ENCODE assay signal across 25 cellular contexts in genomic region chr18:33034941-33035340, GRCh38.
A peak's percentile ranks its signal among the peaks of the same experiment; 100 is the strongest.
DNase-seq lines count a peak whose midpoint lies in the region; ATAC-seq and TF ChIP-seq lines count a peak whose summit lies in the region.
"Had no signal": no experiment of that assay in that cellular context is flagged by ENCODE, and none has a peak within 500 bp of the region (broad histone marks: within the 10 kb centered on the region; RNA-seq: fewer than 3 reads in every experiment).

No MANE protein-coding gene starts in this region.

- H3K9ac ChIP-seq in adipocyte (ENCODE audit: low read length) = no peak overlapping the region
- no peak overlapping the region for H3K9ac ChIP-seq in neuronal stem cell (ENCODE audit: low read depth, low read length, poor library complexity)
- H3K9ac ChIP-seq: parathyroid adenoma had no signal

- no peaks in the 10 kb centered on the region for H3K4me1 Mint-ChIP-seq in activated CD8-positive, alpha-beta T cell treated with anti-CD3 and anti-CD28 coated beads for 36 hours (ENCODE audit: low read depth)
- no peaks in the 10 kb centered on the region for H3K4me1 Mint-ChIP-seq in MCF 10A (ENCODE audit: insufficient read depth, unreplicated experiment)
- H3K4me1 Mint-ChIP-seq: nephron had no signal

- BruUV-seq in MCF 10A (replicated peaks; lab: Mats Ljungman, UMichigan) = no TSS peak

- H3K27ac Mint-ChIP-seq in activated CD8-positive, alpha-beta T cell treated with anti-CD3 and anti-CD28 coated beads for 36 hours = no peak overlapping the region
- no peak overlapping the region for H3K27ac Mint-ChIP-seq in MCF 10A (ENCODE audit: low read depth, unreplicated experiment)
- H3K27ac Mint-ChIP-seq: nephron; T-helper 1 cell treated with Interleukin-12 subunit alpha and Interleukin-12 subunit beta and Interleukin-4 antibody, amounts not matched to agents 30 μg/mL and 1 μg/mL, for 36 hours had no signal

- H2AK5ac ChIP-seq in neuronal stem cell (ENCODE audit: low read depth, low read length) = no peak overlapping the region

- no peak overlapping the region for H3K23ac ChIP-seq in neuronal stem cell (ENCODE audit: low read depth, low read length, poor library complexity)

- no peaks in the 10 kb centered on the region for H3K36me3 Mint-ChIP-seq in activated CD8-positive, alpha-beta T cell treated with anti-CD3 and anti-CD28 coated beads for 36 hours (ENCODE audit: low read depth)
- H3K36me3 Mint-ChIP-seq in MCF 10A (ENCODE audit: insufficient read depth, unreplicated experiment) = no peaks in the 10 kb centered on the region

- H3K4me3 ChIP-seq in HEK293 (ENCODE audit: low read depth, low read length) (no peak overlapping the region), adipocyte (ENCODE audit: low read length) (no peak overlapping the region), fibroblast of pulmonary artery (replicated peaks; ENCODE audit: low read depth, low read length) (no peak overlapping the region), neuronal stem cell (ENCODE audit: low read length in 2 of 2) (no peak overlapping the region)
- H3K4me3 ChIP-seq: GM12878, upper lobe of right lung had no signal

- H3K9me3 ChIP-seq in HEK293 (ENCODE audit: control insufficient read depth, insufficient read depth, low read depth, low read length) (no peaks in the 10 kb centered on the region), adipocyte (ENCODE audit: control insufficient read depth, low read length) (peaks cover 11% of the 10 kb centered on the region), neuronal stem cell (replicated peaks in 1 of 2; ENCODE audit: control insufficient read depth in 2 of 2, insufficient read depth in 1 of 2, low read depth in 1 of 2, low read length in 2 of 2) (no peaks in the 10 kb centered on the region)
- H3K9me3 ChIP-seq: upper lobe of right lung had no signal

- no peak overlapping the region for H2BK5ac ChIP-seq in neuronal stem cell (ENCODE audit: low read length)

- H3K14ac ChIP-seq in neuronal stem cell (ENCODE audit: low read length) = no peak overlapping the region

- H3K36me3 ChIP-seq in HEK293 (ENCODE audit: control insufficient read depth in 2 of 2, insufficient read depth in 1 of 2, low read length in 2 of 2) (no peaks in the 10 kb centered on the region), adipocyte (ENCODE audit: control insufficient read depth, insufficient read depth, low read length, severe bottlenecking) (no peaks in the 10 kb centered on the region), neuronal stem cell (replicated peaks in 1 of 2; ENCODE audit: control insufficient read depth in 2 of 2, insufficient read depth in 2 of 2, low read length in 2 of 2) (no peaks in the 10 kb centered on the region)
- H3K36me3 ChIP-seq: upper lobe of right lung had no signal

- H2BK12ac ChIP-seq in neuronal stem cell (ENCODE audit: low read length) = no peak overlapping the region

- no peak overlapping the region for H3K27ac ChIP-seq in HEK293 (ENCODE audit: extremely low read depth, low read depth, low read length)
- H3K27ac ChIP-seq in neuronal stem cell (replicated peaks; ENCODE audit: low read length) = no peak overlapping the region
- H3K27ac ChIP-seq: foreskin keratinocyte, parathyroid adenoma, upper lobe of right lung had no signal

- H3K9me3 Mint-ChIP-seq in activated CD8-positive, alpha-beta T cell treated with anti-CD3 and anti-CD28 coated beads for 36 hours = peaks cover 3% of the 10 kb centered on the region
- no peaks in the 10 kb centered on the region for H3K9me3 Mint-ChIP-seq in MCF 10A (ENCODE audit: unreplicated experiment)

- H3K27me3 ChIP-seq in adipocyte (replicated peaks; ENCODE audit: control insufficient read depth, insufficient read depth, low read length) (no peaks in the 10 kb centered on the region), neuronal stem cell (ENCODE audit: control insufficient read depth in 3 of 3, insufficient read depth in 3 of 3, low read depth in 1 of 3, low read length in 3 of 3) (no peaks in the 10 kb centered on the region)
- H3K27me3 ChIP-seq: foreskin keratinocyte, upper lobe of right lung had no signal

- H3K27me3 Mint-ChIP-seq in activated CD8-positive, alpha-beta T cell treated with anti-CD3 and anti-CD28 coated beads for 36 hours = no peaks in the 10 kb centered on the region
- peaks cover 28% of the 10 kb centered on the region for H3K27me3 Mint-ChIP-seq in MCF 10A (ENCODE audit: insufficient read depth, unreplicated experiment)

- no peak overlapping the region for H3K4me3 Mint-ChIP-seq in activated CD8-positive, alpha-beta T cell treated with anti-CD3 and anti-CD28 coated beads for 36 hours
- H3K4me3 Mint-ChIP-seq in MCF 10A (ENCODE audit: unreplicated experiment) = no peak overlapping the region
- H3K4me3 Mint-ChIP-seq: nephron; T-helper 1 cell treated with Interleukin-12 subunit alpha and Interleukin-12 subunit beta and Interleukin-4 antibody, amounts not matched to agents 30 μg/mL and 1 μg/mL, for 36 hours had no signal

- H2BK15ac ChIP-seq in neuronal stem cell (ENCODE audit: low read length) = no peak overlapping the region

- no peak overlapping the region for H3K18ac ChIP-seq in neuronal stem cell (ENCODE audit: low read length)

- peak; percentile 0 for DNase-seq in adipocyte (ENCODE audit: low read depth)
- DNase-seq in fibroblast of pulmonary artery (ENCODE audit: low read depth) = peak; percentile 3
- no peak for DNase-seq in neuronal stem cell (ENCODE audit: low spot score)
- DNase-seq in NCI-H2081 (lab: John Stamatoyannopoulos, UW) = no peak
- no peak for DNase-seq in activated CD8-positive, alpha-beta T cell treated with anti-CD3 and anti-CD28 coated beads for 36 hours
- no peak for DNase-seq in MCF 10A (ENCODE audit: unreplicated experiment)
- DNase-seq: activated CD4-positive, alpha-beta T cell treated with anti-CD3 and anti-CD28 coated beads for 48 hours; activated naive CD4-positive, alpha-beta T cell treated with Interleukin-2 at 50 U/mL for 16 hours; activated T-cell treated with anti-CD3 and anti-CD28 coated beads, Interleukin-2, amount 50 U/mL, for 48 hours; amniotic stem cell; central memory CD4-positive, alpha-beta T cell; foreskin keratinocyte; Karpas-422; left ventricle myocardium superior; NCI-H1048; NCI-H187; RPMI8226; upper lobe of right lung had no signal

- no peak for ATAC-seq in GM19397 (IDR thresholded peaks at IDR 0.05; ENCODE audit: unreplicated experiment)
- no peak for ATAC-seq in activated CD8-positive, alpha-beta T cell treated with anti-CD3 and anti-CD28 coated beads for 36 hours
- ATAC-seq: foreskin keratinocyte, GM12878, left ventricle myocardium superior, sciatic nerve, upper lobe of right lung had no signal

- H3K4me2 ChIP-seq in neuronal stem cell (ENCODE audit: insufficient read depth, low read length, poor library complexity, severe bottlenecking) = no peak overlapping the region

- H3K4me1 ChIP-seq in HEK293 (ENCODE audit: control insufficient read depth, insufficient read depth, low read length) (peaks cover 4% of the 10 kb centered on the region; the same call in 1 of the 2 replicates), adipocyte (ENCODE audit: control insufficient read depth, insufficient read depth, low read length) (no peaks in the 10 kb centered on the region), neuronal stem cell (ENCODE audit: control insufficient read depth in 2 of 2, insufficient read depth in 1 of 2, low read depth in 1 of 2, low read length in 2 of 2) (peaks cover 0 to 3% of the 10 kb centered on the region in 2 donors)
- H3K4me1 ChIP-seq: foreskin keratinocyte, parathyroid adenoma, upper lobe of right lung had no signal

- no peak overlapping the region for H4K8ac ChIP-seq in neuronal stem cell (ENCODE audit: low read depth, low read length)

- H4K91ac ChIP-seq in neuronal stem cell (ENCODE audit: low read depth, low read length, poor library complexity) = no peak overlapping the region

- no peaks in the 10 kb centered on the region for H3K79me1 ChIP-seq in neuronal stem cell (ENCODE audit: low read depth, low read length)

- no peak overlapping the region for H3K4ac ChIP-seq in neuronal stem cell (ENCODE audit: low read length)

- intact Hi-C loops in activated CD8-positive, alpha-beta T cell treated with anti-CD3 and anti-CD28 coated beads for 36 hours (cut with micrococcal nuclease) = no loop called here
- intact Hi-C loops in MCF 10A (cut with micrococcal nuclease) = no loop called here

- H2AFZ ChIP-seq in neuronal stem cell (ENCODE audit: low read length) = peak overlapping the region; percentile 45
- H2AFZ ChIP-seq: parathyroid adenoma had no signal

- POLR2A ChIA-PET in HEK293 (lab: Yijun Ruan, JAX) (no interaction called here), MCF 10A (lab: Yijun Ruan, JAX) (no interaction called here)
- POLR2A ChIA-PET in activated CD8-positive, alpha-beta T cell treated with anti-CD3 and anti-CD28 coated beads for 36 hours (lab: Charles Lee) = no interaction called here

- CTCF ChIA-PET in HEK293 (lab: Yijun Ruan, JAX) = no interaction called here
- CTCF ChIA-PET in activated CD8-positive, alpha-beta T cell treated with anti-CD3 and anti-CD28 coated beads for 36 hours (lab: Charles Lee) = no interaction called here
- CTCF ChIA-PET in MCF 10A (lab: Yijun Ruan, JAX) = no interaction called here

- H2BK120ac ChIP-seq in neuronal stem cell (ENCODE audit: low read depth, low read length) = no peak overlapping the region

- TF ChIP-seq CTCF in HEK293 (tag by site-specific recombination; IDR thresholded peaks at IDR 0.05) (no peak), fibroblast of pulmonary artery (IDR thresholded peaks at IDR 0.05; ENCODE audit: low read length, missing control alignments) (no peak), MCF 10A (IDR thresholded peaks at IDR 0.05; ENCODE audit: unreplicated experiment) (no peak)
- no peak for TF ChIP-seq CTCF in activated CD8-positive, alpha-beta T cell treated with anti-CD3 and anti-CD28 coated beads for 36 hours (IDR thresholded peaks at IDR 0.05)

TF ChIP-seq in HEK293, 187 proteins besides CTCF, POLR2A, EP300 and RAD21 (continues in another document):
- TF ChIP-seq ZNF692 (tag by site-specific recombination; IDR thresholded peaks at IDR 0.05) (no peak), ZNF426 (tag by site-specific recombination; IDR thresholded peaks at IDR 0.05) (no peak), ZNF266 (tag by site-specific recombination; IDR thresholded peaks at IDR 0.05; ENCODE audit: low read depth) (no peak)

Comparison
In these comparisons a context has a peak if more than half of its experiments do, and no peak if none do; other contexts are left out.
1. DNase-seq: peak in adipocyte (single experiment) and fibroblast of pulmonary artery (single experiment); none in neuronal stem cell (single experiment), NCI-H2081 (0 of 2), activated CD8-positive, alpha-beta T cell treated with anti-CD3 and anti-CD28 coated beads for 36 hours (single experiment) and MCF 10A (single experiment).